ENCODE assay signal across 8 cellular contexts in the genomic region with DNA sequence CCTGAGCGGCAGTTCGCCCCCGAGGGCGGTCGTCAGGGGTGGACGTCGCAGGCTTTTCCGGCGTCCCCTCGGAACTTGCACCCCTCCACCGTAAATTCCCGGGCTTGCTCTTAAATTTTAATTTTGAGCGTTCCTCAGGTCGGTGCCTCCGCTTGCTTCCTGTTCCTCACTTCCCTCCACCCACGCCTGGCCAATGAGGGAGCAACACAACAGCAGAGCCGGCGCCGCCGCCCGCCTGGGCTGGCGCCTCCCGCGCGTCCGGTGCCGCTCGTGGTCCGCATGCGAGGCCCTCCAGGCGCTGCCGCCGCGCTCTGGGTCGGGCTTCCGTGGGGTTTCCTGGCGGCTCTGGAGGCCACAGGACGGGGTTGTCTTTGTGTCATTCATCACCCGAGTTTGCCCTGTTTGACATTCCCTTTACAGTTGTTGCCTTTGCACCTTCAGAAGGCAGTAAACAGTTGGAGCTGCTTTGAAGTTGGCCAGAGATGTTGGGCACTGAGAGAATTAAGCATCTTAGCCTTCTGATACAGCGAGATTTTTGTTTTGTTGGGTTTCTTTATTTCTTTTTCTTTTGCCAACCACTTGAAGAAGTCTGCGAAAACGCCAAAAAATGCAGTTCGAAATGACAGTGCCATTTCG. TPM values are rescaled to one million over a fixed set of nuclear protein-coding genes. Genes with fewer than 3 reads are reported as not detected.
DNase-seq lines count a peak whose midpoint lies in the region; ATAC-seq and TF ChIP-seq lines count a peak whose summit lies in the region.

No MANE protein-coding gene starts in this region.

- CTCF ChIA-PET in PC-9 (lab: Charles Lee): no interaction called here

- POLR2A ChIA-PET in PC-9 (lab: Charles Lee; ENCODE audit: unreplicated experiment): no interaction called here

- no peaks in the 10 kb centered on the region for H3K9me3 Mint-ChIP-seq in natural killer cell
- H3K9me3 Mint-ChIP-seq in stimulated activated naive B cell treated with anti-CD40 and anti-IgM and Interleukin-4, amounts not matched to agents 10 μg/mL and 1 μg/mL and 100 μg/mL, for 72 hours: no peaks in the 10 kb centered on the region

- H3K27ac ChIP-seq in PC-9: peak overlapping the region; percentile 87
- peak overlapping the region; percentile 95 for H3K27ac ChIP-seq in fibroblast of lung (ENCODE audit: insufficient read depth, low read length)

- peaks cover 50 to 56% of the 10 kb centered on the region in 2 donors for H3K4me1 Mint-ChIP-seq in natural killer cell
- H3K4me1 Mint-ChIP-seq in stimulated activated naive B cell treated with anti-CD40 and anti-IgM and Interleukin-4, amounts not matched to agents 10 μg/mL and 1 μg/mL and 100 μg/mL, for 72 hours: peaks cover 17 to 32% of the 10 kb centered on the region in 2 donors

- H4K20me1 ChIP-seq in PC-9 (ENCODE audit: insufficient read depth) (peaks cover 6% of the 10 kb centered on the region; the same call in 1 of the 2 replicates), fibroblast of lung (ENCODE audit: control insufficient read depth, extremely low read depth, insufficient read depth, low read length) (no peaks in the 10 kb centered on the region)

- H3K27me3 ChIP-seq in PC-9 (ENCODE audit: insufficient read depth, low read depth): no peaks in the 10 kb centered on the region
- no peaks in the 10 kb centered on the region for H3K27me3 ChIP-seq in fibroblast of lung (ENCODE audit: control insufficient read depth, insufficient read depth, low read length)

- intact Hi-C loops in PC-9 (cut with micrococcal nuclease; ENCODE audit: unreplicated experiment): loop anchor here (5.0 kb wide), 1 partner anchor 168 kb away; no protein-coding TSS in a partner anchor
- intact Hi-C loops in natural killer cell (cut with micrococcal nuclease): loop anchor here (5.0 kb wide), 1 partner anchor 1122 kb away; the partner anchor contains the start of gene AGA

- H3K27me3 Mint-ChIP-seq in natural killer cell (ENCODE audit: low read depth in 2 of 2): no peaks in the 10 kb centered on the region
- H3K27me3 Mint-ChIP-seq in stimulated activated naive B cell treated with anti-CD40 and anti-IgM and Interleukin-4, amounts not matched to agents 10 μg/mL and 1 μg/mL and 100 μg/mL, for 72 hours: no peaks in the 10 kb centered on the region

- H3K9me2 ChIP-seq in PC-9 (ENCODE audit: insufficient read depth): no peaks in the 10 kb centered on the region

- H3K79me2 ChIP-seq in PC-9 (ENCODE audit: low read depth): peaks cover 51% of the 10 kb centered on the region
- peaks cover 53% of the 10 kb centered on the region for H3K79me2 ChIP-seq in fibroblast of lung (ENCODE audit: control insufficient read depth, insufficient read depth, low read length)

- H3K36me3 ChIP-seq in PC-9 (ENCODE audit: low read depth) (no peaks in the 10 kb centered on the region; the same call in 1 of the 2 replicates), fibroblast of lung (ENCODE audit: control insufficient read depth, insufficient read depth, low read length) (no peaks in the 10 kb centered on the region)

- peak overlapping the region; percentile 94 for H3K9ac ChIP-seq in fibroblast of lung (ENCODE audit: insufficient read depth, low read length)

- H2AFZ ChIP-seq in PC-9 (peak overlapping the region; percentile 98; the same call in 1 of the 2 replicates), fibroblast of lung (ENCODE audit: low read length) (peak overlapping the region; percentile 91)

- TSS peak; percentile 55 for BruUV-seq in PC-9 (replicated peaks; lab: Mats Ljungman, UMichigan)

- H3K9me3 ChIP-seq in PC-9 (ENCODE audit: insufficient read depth, low read depth): no peaks in the 10 kb centered on the region
- no peaks in the 10 kb centered on the region for H3K9me3 ChIP-seq in fibroblast of lung (ENCODE audit: control insufficient read depth, insufficient read depth, low read depth, low read length)

- H3K4me3 ChIP-seq in PC-9: peak overlapping the region; percentile 95
- H3K4me3 ChIP-seq in fibroblast of lung (replicated peaks in 1 of 4; ENCODE audit: control extremely low read depth in 1 of 4, insufficient read depth in 1 of 4, low read depth in 3 of 4, low read length in 4 of 4): peak overlapping the region; percentile 83 to 98 (median 95)

- DNase-seq in COLO668 (lab: John Stamatoyannopoulos, UW; ENCODE audit: unreplicated experiment) (peak; percentile 88), PC-9 (peak; percentile 41 to 73), activated T-helper 1 cell treated with Interleukin-2 at 50 U/mL for 16 hours (ENCODE audit: low read depth) (peak; percentile 83), fibroblast of lung (ENCODE audit: low read depth in 2 of 2) (peak; percentile 84 to 87), natural killer cell (peak; percentile 83)
- DNase-seq in stimulated activated naive B cell treated with anti-CD40 and anti-IgM and Interleukin-4, amounts not matched to agents 10 μg/mL and 1 μg/mL and 100 μg/mL, for 72 hours: peak; percentile 85

- TF ChIP-seq CTCF in PC-9 (conservative IDR thresholded peaks at IDR 0.05): no peak
- TF ChIP-seq CTCF in fibroblast of lung (conservative IDR thresholded peaks at IDR 0.05 in 1 of 2, IDR thresholded peaks at IDR 0.05 in 1 of 2; ENCODE audit: low read depth in 1 of 2, low read length in 2 of 2): no peak
- TF ChIP-seq CTCF in natural killer cell (IDR thresholded peaks at IDR 0.05): no peak

- H3K4me1 ChIP-seq in PC-9 (replicated peaks; ENCODE audit: insufficient read depth): peaks cover 18% of the 10 kb centered on the region
- peaks cover 6% of the 10 kb centered on the region for H3K4me1 ChIP-seq in fibroblast of lung (ENCODE audit: control insufficient read depth, extremely low read depth, insufficient read depth, low read length)

- no peaks in the 10 kb centered on the region; the same call in 1 of the 2 replicates for H3F3A ChIP-seq in PC-9 (ENCODE audit: insufficient read depth, low read depth)

- H3K4me2 ChIP-seq in PC-9 (peak overlapping the region; percentile 84), fibroblast of lung (ENCODE audit: extremely low read depth, insufficient read depth, low read length) (peak overlapping the region; percentile 91)

- H3K36me3 Mint-ChIP-seq in natural killer cell: no peaks in the 10 kb centered on the region
- peaks cover 2 to 9% of the 10 kb centered on the region in 2 donors for H3K36me3 Mint-ChIP-seq in stimulated activated naive B cell treated with anti-CD40 and anti-IgM and Interleukin-4, amounts not matched to agents 10 μg/mL and 1 μg/mL and 100 μg/mL, for 72 hours

- ATAC-seq in GM19452 (IDR thresholded peaks at IDR 0.05; ENCODE audit: unreplicated experiment): peak; percentile 72
- peak; percentile 80 for ATAC-seq in HG03571 (IDR thresholded peaks at IDR 0.05; ENCODE audit: unreplicated experiment)
- ATAC-seq in natural killer cell: peak; percentile 72 to 87 (median 77)
- peak; percentile 81 to 85 for ATAC-seq in stimulated activated naive B cell treated with anti-CD40 and anti-IgM and Interleukin-4, amounts not matched to agents 10 μg/mL and 1 μg/mL and 100 μg/mL, for 72 hours (replicated peaks)

- peak overlapping the region; percentile 94 to 98 for H3K27ac Mint-ChIP-seq in natural killer cell
- H3K27ac Mint-ChIP-seq in stimulated activated naive B cell treated with anti-CD40 and anti-IgM and Interleukin-4, amounts not matched to agents 10 μg/mL and 1 μg/mL and 100 μg/mL, for 72 hours: peak overlapping the region; percentile 94

- H3K4me3 Mint-ChIP-seq in natural killer cell: peak overlapping the region; percentile 96
- peak overlapping the region; percentile 88 to 92 for H3K4me3 Mint-ChIP-seq in stimulated activated naive B cell treated with anti-CD40 and anti-IgM and Interleukin-4, amounts not matched to agents 10 μg/mL and 1 μg/mL and 100 μg/mL, for 72 hours

RNA-seq across cellular contexts. Expression of gene SPCS3, which starts 0.7 kb away (rescaled TPM):
- total RNA-seq in PC-9 (2021) (107 TPM in 2 replicates), fibroblast of lung (53.4 and 72.3 TPM in 2 replicates), natural killer cell (100 to 1,000 TPM; 157 to 204 (median 171) TPM)
- 68.2 and 84.3 TPM in 2 replicates for polyA plus RNA-seq in fibroblast of lung
- polyA plus RNA-seq in fibroblast of lung (2012): 78.8 and 93.3 TPM in 2 replicates
- 6.6 and 9.1 TPM in 2 replicates for polyA minus RNA-seq in fibroblast of lung (ENCODE audit: low replicate concordance)

RNA-seq across cellular contexts. Expression of gene ASB5, which starts 51.4 kb away (rescaled TPM):
- total RNA-seq in PC-9 (2021) (not detected in 2 replicates), fibroblast of lung (0.51 and 1.8 TPM in 2 replicates), natural killer cell (not detected)
- polyA plus RNA-seq in fibroblast of lung: 0.30 and 1.0 TPM in 2 replicates
- 0.25 and 0.56 TPM in 2 replicates for polyA plus RNA-seq in fibroblast of lung (2012)
- 2.0 and 3.6 TPM in 2 replicates for polyA minus RNA-seq in fibroblast of lung (ENCODE audit: low replicate concordance)

Comparison
In these comparisons a context has a peak if more than half of its experiments do, and no peak if none do; other contexts are left out.
1. Peak in every context shown above with its lines: DNase-seq, ATAC-seq, H3K4me3 ChIP-seq and H3K27ac ChIP-seq.